Comparison of ENCODE assay signal across 15 cellular contexts in genomic region chr4:32858971-32859370, GRCh38.
DNase-seq lines count a peak whose midpoint lies in the region; ATAC-seq and TF ChIP-seq lines count a peak whose summit lies in the region.
"Had no signal": no experiment of that assay in that cellular context is flagged by ENCODE, and none has a peak within 500 bp of the region (broad histone marks: within the 10 kb centered on the region; RNA-seq: fewer than 3 reads in every experiment).

No MANE protein-coding gene starts in this region.

- no peak overlapping the region for H3K4me3 Mint-ChIP-seq in CD8-positive, alpha-beta memory T cell
- H3K4me3 Mint-ChIP-seq in Calu3 (ENCODE audit: low read depth, unreplicated experiment) = no peak overlapping the region
- H3K4me3 Mint-ChIP-seq: activated CD8-positive, alpha-beta T cell treated with anti-CD3 and anti-CD28 coated beads for 36 hours; activated naive CD4-positive, alpha-beta T cell treated with anti-CD3 and anti-CD28 coated beads, Interleukin-2, amount 50 U/mL, for 24 hours; T-helper 1 cell treated with Interleukin-12 subunit alpha and Interleukin-12 subunit beta and Interleukin-4 antibody, amounts not matched to agents 30 μg/mL and 1 μg/mL, for 36 hours had no signal

- no peaks in the 10 kb centered on the region for H3K36me3 Mint-ChIP-seq in CD8-positive, alpha-beta memory T cell
- no peaks in the 10 kb centered on the region for H3K36me3 Mint-ChIP-seq in Calu3 (ENCODE audit: insufficient read depth, unreplicated experiment)
- H3K36me3 Mint-ChIP-seq: activated naive CD4-positive, alpha-beta T cell treated with anti-CD3 and anti-CD28 coated beads, Interleukin-2, amount 50 U/mL, for 24 hours had no signal

- H3K36me3 ChIP-seq in SJCRH30 = no peaks in the 10 kb centered on the region
- no peaks in the 10 kb centered on the region for H3K36me3 ChIP-seq in CD8-positive, alpha-beta memory T cell (ENCODE audit: insufficient read depth, low read length)
- H3K36me3 ChIP-seq: BE2C had no signal

- DNase-seq in A172 (ENCODE audit: low spot score) (peak; percentile 80), HCEC 1CT (peak; percentile 0), SJCRH30 (peak; percentile 15 to 60), fibroblast of the aortic adventitia (ENCODE audit: low read depth) (peak; percentile 54), HEK293T (ENCODE audit: extremely low spot score) (no peak), Calu3 (no peak)
- DNase-seq in CD8-positive, alpha-beta memory T cell = no peak
- DNase-seq: activated CD8-positive, alpha-beta T cell treated with anti-CD3 and anti-CD28 coated beads for 36 hours; BE2C; effector CD8-positive, alpha-beta T cell; NCI-H510A; psoas muscle had no signal

- peaks cover 0 to 9% (median 0%) of the 10 kb centered on the region in 5 donors for H3K9me3 Mint-ChIP-seq in CD8-positive, alpha-beta memory T cell
- H3K9me3 Mint-ChIP-seq in Calu3 (ENCODE audit: low read depth, unreplicated experiment) = peaks cover 3% of the 10 kb centered on the region
- H3K9me3 Mint-ChIP-seq: activated CD8-positive, alpha-beta T cell treated with anti-CD3 and anti-CD28 coated beads for 36 hours; activated naive CD4-positive, alpha-beta T cell treated with anti-CD3 and anti-CD28 coated beads, Interleukin-2, amount 50 U/mL, for 24 hours had no signal

- intact Hi-C loops in Calu3 (cut with micrococcal nuclease; ENCODE audit: unreplicated experiment) = no loop called here

- peaks cover 4% of the 10 kb centered on the region; the same call in 1 of the 2 replicates for H3K9me3 ChIP-seq in SJCRH30 (replicated peaks)
- H3K9me3 ChIP-seq in CD8-positive, alpha-beta memory T cell (ENCODE audit: low read length) = no peaks in the 10 kb centered on the region
- H3K9me3 ChIP-seq: BE2C, psoas muscle had no signal

- H3K27ac ChIP-seq in SJCRH30 = no peak overlapping the region
- no peak overlapping the region for H3K27ac ChIP-seq in CD8-positive, alpha-beta memory T cell (ENCODE audit: low read depth, low read length)
- H3K27ac ChIP-seq: psoas muscle had no signal

- no peak overlapping the region for H3K4me3 ChIP-seq in SJCRH30
- no peak overlapping the region for H3K4me3 ChIP-seq in fibroblast of the aortic adventitia (ENCODE audit: low read depth, low read length)
- no peak overlapping the region for H3K4me3 ChIP-seq in CD8-positive, alpha-beta memory T cell (ENCODE audit: low read length)
- H3K4me3 ChIP-seq: psoas muscle had no signal

- no TSS peak for BruUV-seq in Calu3 (replicated peaks; lab: Mats Ljungman, UMichigan)

- no peak for ATAC-seq in GM19324 (IDR thresholded peaks at IDR 0.05; ENCODE audit: low FRiP score, unreplicated experiment)
- ATAC-seq: activated CD8-positive, alpha-beta T cell treated with anti-CD3 and anti-CD28 coated beads for 36 hours; psoas muscle had no signal

- CTCF ChIA-PET in CD8-positive, alpha-beta memory T cell (lab: Charles Lee) = no interaction called here
- CTCF ChIA-PET in HEK293T (lab: Yijun Ruan, JAX) = no interaction called here
- CTCF ChIA-PET in Calu3 (lab: Charles Lee) = no interaction called here

- H3K4me1 ChIP-seq in SJCRH30 = peaks cover 10% of the 10 kb centered on the region; the same call in 1 of the 2 replicates
- H3K4me1 ChIP-seq in CD8-positive, alpha-beta memory T cell (ENCODE audit: insufficient read depth, low read length) = no peaks in the 10 kb centered on the region
- H3K4me1 ChIP-seq: BE2C, psoas muscle had no signal

- no peaks in the 10 kb centered on the region for H3K27me3 ChIP-seq in SJCRH30
- no peaks in the 10 kb centered on the region for H3K27me3 ChIP-seq in CD8-positive, alpha-beta memory T cell (ENCODE audit: insufficient read depth, low read length, poor library complexity, severe bottlenecking)
- H3K27me3 ChIP-seq: BE2C had no signal

- no peaks in the 10 kb centered on the region for H3K4me1 Mint-ChIP-seq in CD8-positive, alpha-beta memory T cell
- no peaks in the 10 kb centered on the region for H3K4me1 Mint-ChIP-seq in Calu3 (ENCODE audit: low read depth, unreplicated experiment)
- H3K4me1 Mint-ChIP-seq: activated naive CD4-positive, alpha-beta T cell treated with anti-CD3 and anti-CD28 coated beads, Interleukin-2, amount 50 U/mL, for 24 hours had no signal

- TF ChIP-seq CTCF in fibroblast of the aortic adventitia (IDR thresholded peaks at IDR 0.05; ENCODE audit: insufficient read depth, low read length) = no peak
- TF ChIP-seq CTCF in Calu3 (IDR thresholded peaks at IDR 0.05; ENCODE audit: unreplicated experiment) = no peak

- no peak overlapping the region for H3K27ac Mint-ChIP-seq in CD8-positive, alpha-beta memory T cell
- no peak overlapping the region for H3K27ac Mint-ChIP-seq in Calu3 (ENCODE audit: unreplicated experiment)
- H3K27ac Mint-ChIP-seq: activated CD8-positive, alpha-beta T cell treated with anti-CD3 and anti-CD28 coated beads for 36 hours; activated naive CD4-positive, alpha-beta T cell treated with anti-CD3 and anti-CD28 coated beads, Interleukin-2, amount 50 U/mL, for 24 hours; T-helper 1 cell treated with Interleukin-12 subunit alpha and Interleukin-12 subunit beta and Interleukin-4 antibody, amounts not matched to agents 30 μg/mL and 1 μg/mL, for 36 hours had no signal

- POLR2A ChIA-PET in CD8-positive, alpha-beta memory T cell (lab: Charles Lee) = no interaction called here
- POLR2A ChIA-PET in HEK293T (lab: Yijun Ruan, JAX) = no interaction called here

- no peaks in the 10 kb centered on the region for H3K27me3 Mint-ChIP-seq in CD8-positive, alpha-beta memory T cell
- H3K27me3 Mint-ChIP-seq in Calu3 (ENCODE audit: unreplicated experiment) = no peaks in the 10 kb centered on the region
- H3K27me3 Mint-ChIP-seq: activated CD8-positive, alpha-beta T cell treated with anti-CD3 and anti-CD28 coated beads for 36 hours; activated naive CD4-positive, alpha-beta T cell treated with anti-CD3 and anti-CD28 coated beads, Interleukin-2, amount 50 U/mL, for 24 hours had no signal

TF ChIP-seq in HEK293T, 16 proteins besides CTCF, POLR2A, EP300 and RAD21:
- TF ChIP-seq ARNT (IDR thresholded peaks at IDR 0.05) (no peak), TARDBP (IDR thresholded peaks at IDR 0.05) (no peak), SUZ12 (IDR thresholded peaks at IDR 0.05) (no peak), HDGF (IDR thresholded peaks at IDR 0.05; ENCODE audit: borderline replicate concordance) (no peak), FOXM1 (IDR thresholded peaks at IDR 0.05; ENCODE audit: borderline replicate concordance) (no peak), FOXA1 (IDR thresholded peaks at IDR 0.05) (no peak), ELF4 (IDR thresholded peaks at IDR 0.05) (no peak), FOXK2 (IDR thresholded peaks at IDR 0.05) (no peak), ZNF384 (IDR thresholded peaks at IDR 0.05) (no peak), L3MBTL2 (conservative IDR thresholded peaks at IDR 0.05) (no peak), PKNOX1 (IDR thresholded peaks at IDR 0.05) (no peak), CTBP1 (IDR thresholded peaks at IDR 0.05; ENCODE audit: borderline replicate concordance) (no peak), BHLHE40 (IDR thresholded peaks at IDR 0.05; ENCODE audit: borderline replicate concordance) (no peak)
TF ChIP-seq in HEK293T: peak in this region for 0.

Comparison
In these comparisons a context has a peak if more than half of its experiments do, and no peak if none do; other contexts are left out.
1. DNase-seq: peak in A172 (single experiment), HCEC 1CT (single experiment), SJCRH30 (2 of 2) and fibroblast of the aortic adventitia (single experiment); none in CD8-positive, alpha-beta memory T cell (0 of 5), HEK293T (single experiment) and Calu3 (single experiment).